8 cellular contexts compared by ENCODE assay signal in genomic region chr18:77980275-77980674, GRCh38.
"Had no signal": no experiment of that assay in that cellular context is flagged by ENCODE, and none has a peak within 500 bp of the region (broad histone marks: within the 10 kb centered on the region; RNA-seq: fewer than 3 reads in every experiment).

No MANE protein-coding gene starts in this region.

- FAIRE-seq: G401.6, GM12878, GM12891, GM12892, GM18507, GM19239 had no signal

- DNase-seq: GDM1, GF-D8 had no signal

- H3K4me3 ChIP-seq: GM12878 had no signal

- ATAC-seq: GM12878 had no signal
